ENCODE assay signal across 1 cellular context in genomic region chr17:64004903-64005733, GRCh38.
TF ChIP-seq lines count a peak whose summit lies in the region.

No MANE protein-coding gene starts in this region.

TF ChIP-seq in endothelial cell of umbilical vein, 7 proteins besides CTCF, POLR2A, EP300 and RAD21 (continued from another document):
- no peak for TF ChIP-seq FOS (IDR thresholded peaks at IDR 0.05; ENCODE audit: borderline replicate concordance, insufficient read depth, low read length)
- TF ChIP-seq MYC (IDR thresholded peaks at IDR 0.05; ENCODE audit: low read depth, low read length), result no peak
- TF ChIP-seq EZH2 (IDR thresholded peaks at IDR 0.05; ENCODE audit: borderline replicate concordance, low read depth, low read length, severe bottlenecking), result no peak
